Comparison of ENCODE assay signal across 8 cellular contexts in genomic region chr22:39528080-39528661, GRCh38. TPM values are rescaled to one million over a fixed set of nuclear protein-coding genes. Genes with fewer than 3 reads are reported as not detected.
A peak's percentile ranks its signal among the peaks of the same experiment; 100 is the strongest.
DNase-seq lines count a peak whose midpoint lies in the region; TF ChIP-seq lines count a peak whose summit lies in the region.

No MANE protein-coding gene starts in this region.

- H3K27ac Mint-ChIP-seq in MCF 10A (ENCODE audit: low read depth, unreplicated experiment): peak overlapping the region; percentile 47

- no peak for TF ChIP-seq CTCF in MCF 10A (IDR thresholded peaks at IDR 0.05; ENCODE audit: unreplicated experiment)
- TF ChIP-seq CTCF in mammary epithelial cell (conservative IDR thresholded peaks at IDR 0.05 in 1 of 2, IDR thresholded peaks at IDR 0.05 in 1 of 2; ENCODE audit: extremely low read depth in 1 of 2, insufficient read depth in 1 of 2, low read depth in 1 of 2, low read length in 2 of 2): no peak
- no peak for TF ChIP-seq CTCF in RWPE1 (conservative IDR thresholded peaks at IDR 0.05; ENCODE audit: low read depth)
- TF ChIP-seq CTCF in transverse colon (IDR thresholded peaks at IDR 0.05): no peak

- CTCF ChIA-PET in MCF 10A (lab: Yijun Ruan, JAX) (interaction anchor here (0.5 to 26.5 kb wide), 9 partner anchors 8 to 1348 kb away, joined by 3 to 471 read pairs (median 9); partner anchors contain the start of genes ATF4 and MIEF1), mammary epithelial cell (lab: Charles Lee; ENCODE audit: low non-redundant PET) (no interaction called here), RWPE1 (lab: Yijun Ruan, JAX) (interaction anchor here (0.7 to 1.6 kb wide), 2 partner anchors 34 to 83 kb away, joined by 3 to 11 read pairs; no protein-coding TSS in a partner anchor)

- peaks cover 61% of the 10 kb centered on the region for H3K4me1 Mint-ChIP-seq in MCF 10A (ENCODE audit: insufficient read depth, unreplicated experiment)

- H3K9me2 ChIP-seq in GM23248 (ENCODE audit: insufficient read depth): no peaks in the 10 kb centered on the region

- H3F3A ChIP-seq in GM23248 (ENCODE audit: insufficient read depth): peaks cover 26% of the 10 kb centered on the region

- H3K36me3 ChIP-seq in mammary epithelial cell (ENCODE audit: insufficient read depth, low read length) (peaks cover 13% of the 10 kb centered on the region), transverse colon (peaks cover 0 to 3% (median 0%) of the 10 kb centered on the region in 4 donors), GM23248 (ENCODE audit: low read depth) (peaks cover 3% of the 10 kb centered on the region; the same call in 1 of the 2 replicates)

- WGBS in mammary epithelial cell (ENCODE audit: low coverage, missing lambda C conversion rate): 37% methylated on average over 12 of the region's 12 CpGs
- WGBS in transverse colon (ENCODE audit: low coverage in 1 of 2), 2 donors: 38% methylated on average over 12 of the region's 12 CpGs; no CpG with 5 or more reads in 1 of the 2 donors
- 61 to 63% methylated on average over 12 of the region's 12 CpGs for WGBS in GM23248 (ENCODE audit: low coverage in 1 of 2, low lambda C conversion rate in 2 of 2, missing lambda C conversion rate in 2 of 2), 2 experiments

- TF ChIP-seq EP300 in transverse colon (IDR thresholded peaks at IDR 0.05; ENCODE audit: low read depth): no peak

- H2AFZ ChIP-seq in mammary epithelial cell (ENCODE audit: low read depth, low read length) (no peak overlapping the region), GM23248 (no peak overlapping the region)

- DNase-seq in MCF 10A (ENCODE audit: unreplicated experiment): no peak
- no peak for DNase-seq in mammary epithelial cell
- no peak for DNase-seq in RWPE1 (ENCODE audit: low spot score)
- peak; percentile 84 for DNase-seq in islet precursor cell
- DNase-seq in transverse colon: peak; percentile 41
- DNase-seq in OCI-M1 (lab: John Stamatoyannopoulos, UW): no peak
- DNase-seq in activated gamma-delta T cell treated with Interleukin-2 at 50 U/mL for 16 hours: no peak
- no peak for DNase-seq in GM23248

- dilution Hi-C loops in mammary epithelial cell (cut with HindIII; ENCODE audit: low sequenced_read_pairs): no loop called here

- no peak overlapping the region for H3K9ac ChIP-seq in mammary epithelial cell (ENCODE audit: insufficient read depth, low read length)
- H3K9ac ChIP-seq in GM23248: no peak overlapping the region

- in situ Hi-C loops in mammary epithelial cell (cut with MboI; ENCODE audit: low sequenced_read_pairs in 2 of 2): loop anchor here in 1 of 2 donors (25.0 kb wide), 1 partner anchor 659 kb away; the partner anchor contains the start of gene TNRC6B
- in situ Hi-C loops in transverse colon (cut with MboI; ENCODE audit: low pct_ligation_motif_present in 1 of 4, low pct_unique_long_range_greater_than_20kb in 1 of 4, low sequenced_read_pairs in 3 of 4): loop anchor here in 3 of 4 donors (25.0 kb wide), 2 partner anchors 366 to 834 kb away; partner anchors contain the start of genes SGSM3 (in 3 of the 3) and CBX7 (in 1 of the 3)
- in situ Hi-C loops in GM23248 (cut with MboI): no loop called here

- H3K27me3 Mint-ChIP-seq in MCF 10A (ENCODE audit: insufficient read depth, unreplicated experiment): no peaks in the 10 kb centered on the region

- H4K20me1 ChIP-seq in mammary epithelial cell (ENCODE audit: insufficient read depth, low read length): peaks cover 4% of the 10 kb centered on the region
- H4K20me1 ChIP-seq in GM23248 (ENCODE audit: insufficient read depth): peaks cover 1% of the 10 kb centered on the region; the same call in 1 of the 2 replicates

- H3K36me3 Mint-ChIP-seq in MCF 10A (ENCODE audit: insufficient read depth, unreplicated experiment): peaks cover 76% of the 10 kb centered on the region

- H3K9me3 ChIP-seq in mammary epithelial cell (replicated peaks; ENCODE audit: insufficient read depth, low read length) (no peaks in the 10 kb centered on the region), transverse colon (no peaks in the 10 kb centered on the region), GM23248 (ENCODE audit: low read depth) (no peaks in the 10 kb centered on the region)

- no peaks in the 10 kb centered on the region for H3K27me3 ChIP-seq in mammary epithelial cell (ENCODE audit: insufficient read depth, low read length)
- H3K27me3 ChIP-seq in transverse colon: no peaks in the 10 kb centered on the region
- no peaks in the 10 kb centered on the region for H3K27me3 ChIP-seq in GM23248 (replicated peaks; ENCODE audit: insufficient read depth)

- H3K9me3 Mint-ChIP-seq in MCF 10A (ENCODE audit: unreplicated experiment): no peaks in the 10 kb centered on the region

- no peak overlapping the region for H3K27ac ChIP-seq in mammary epithelial cell (ENCODE audit: insufficient read depth, low read depth, low read length)
- peak overlapping the region; percentile 98 for H3K27ac ChIP-seq in RWPE1
- peak overlapping the region; percentile 81 to 97 (median 88) for H3K27ac ChIP-seq in transverse colon
- no peak overlapping the region for H3K27ac ChIP-seq in GM23248

- no peak for TF ChIP-seq POLR2A in transverse colon (IDR thresholded peaks at IDR 0.05)

- H3K79me2 ChIP-seq in mammary epithelial cell (ENCODE audit: insufficient read depth, low read length) (peaks cover 54% of the 10 kb centered on the region), GM23248 (ENCODE audit: insufficient read depth) (peaks cover 44% of the 10 kb centered on the region)

- no TSS peak for BruUV-seq in MCF 10A (replicated peaks; lab: Mats Ljungman, UMichigan)
- BruUV-seq in mammary epithelial cell (replicated peaks; lab: Mats Ljungman, UMichigan): no TSS peak

- no peak overlapping the region for H3K4me3 Mint-ChIP-seq in MCF 10A (ENCODE audit: unreplicated experiment)

- POLR2A ChIA-PET in MCF 10A (lab: Yijun Ruan, JAX) (interaction anchor here (0.7 to 5.1 kb wide), 12 partner anchors 8 to 1758 kb away, joined by 3 to 85 read pairs (median 4); partner anchors contain the start of genes ATF4 and RPL3), RWPE1 (lab: Yijun Ruan, JAX; ENCODE audit: low non-redundant PET) (interaction anchor here (1.2 kb wide), 1 partner anchor 209 kb away, joined by 5 read pairs; the partner anchor contains the start of gene RPL3)

- intact Hi-C loops in MCF 10A (cut with micrococcal nuclease): loop anchor here (10.0 kb wide), 1 partner anchor 353 kb away; no protein-coding TSS in a partner anchor
- intact Hi-C loops in mammary epithelial cell (cut with micrococcal nuclease): loop anchor here (2.0 kb wide), 2 partner anchors 209 to 357 kb away; partner anchors contain the start of gene RPL3
- intact Hi-C loops in transverse colon (cut with DNase I; ENCODE audit: low total_unique reads): loop anchor here (10.0 kb wide), 1 partner anchor 353 kb away; no protein-coding TSS in a partner anchor

- no peak overlapping the region for H3K4me3 ChIP-seq in mammary epithelial cell (replicated peaks in 1 of 3; ENCODE audit: insufficient read depth in 1 of 3, low read depth in 2 of 3, low read length in 3 of 3)
- peak overlapping the region in 1 of 4 donors; percentile 29 for H3K4me3 ChIP-seq in transverse colon
- no peak overlapping the region for H3K4me3 ChIP-seq in GM23248

- H3K4me2 ChIP-seq in mammary epithelial cell (ENCODE audit: insufficient read depth, low read depth, low read length): no peak overlapping the region
- H3K4me2 ChIP-seq in GM23248 (ENCODE audit: unreplicated experiment): no peak overlapping the region

- H3K4me1 ChIP-seq in mammary epithelial cell (ENCODE audit: insufficient read depth, low read length) (peaks cover 34% of the 10 kb centered on the region), transverse colon (peaks cover 43 to 73% (median 67%) of the 10 kb centered on the region in 4 donors), GM23248 (ENCODE audit: insufficient read depth) (peaks cover 17% of the 10 kb centered on the region)

RNA-seq across cellular contexts. Expression of gene RPS19BP1, which starts 4.4 kb away (rescaled TPM):
- total RNA-seq in MCF 10A (2022) (104 and 106 TPM in 2 replicates), mammary epithelial cell (10 to 100 TPM; 35.7 to 81.3 TPM), transverse colon (100 to 1,000 TPM in 2 of 4 donors, 10 to 100 TPM in 2; 20.5 to 153 (median 97.8) TPM)
- polyA plus RNA-seq in mammary epithelial cell (89.0 TPM), GM23248 (2016; fragmentation: Nextera tagmentation; extraction: Ambion mirVana) (114 and 119 TPM in 2 replicates)
- 12.5 TPM for polyA minus RNA-seq in mammary epithelial cell
- 81.6 and 93.9 TPM in 2 replicates for total RNA-seq in GM23248 (2014; rRNA removed; shearing (Covaris generic))

RNA-seq across cellular contexts. Expression of gene ATF4, which starts 7.8 kb away (rescaled TPM):
- total RNA-seq in MCF 10A (2022) (717 and 764 TPM in 2 replicates), mammary epithelial cell (100 to 1,000 TPM; 598 to 653 TPM), transverse colon (100 to 1,000 TPM; 262 to 566 (median 339) TPM)
- polyA plus RNA-seq in mammary epithelial cell (904 TPM), GM23248 (2016; fragmentation: Nextera tagmentation; extraction: Ambion mirVana) (282 and 293 TPM in 2 replicates)
- polyA minus RNA-seq in mammary epithelial cell: 327 TPM
- 481 and 529 TPM in 2 replicates for total RNA-seq in GM23248 (2014; rRNA removed; shearing (Covaris generic))

RNA-seq across cellular contexts. Expression of gene MIEF1, which starts 26.1 kb away (rescaled TPM):
- total RNA-seq in MCF 10A (2022) (37.0 and 40.2 TPM in 2 replicates), mammary epithelial cell (10 to 100 TPM; 36.8 to 36.9 TPM), transverse colon (10 to 100 TPM; 11.5 to 31.0 (median 25.6) TPM)
- polyA plus RNA-seq in mammary epithelial cell (25.6 TPM), GM23248 (2016; fragmentation: Nextera tagmentation; extraction: Ambion mirVana) (20.2 and 20.6 TPM in 2 replicates)
- 40.2 TPM for polyA minus RNA-seq in mammary epithelial cell
- total RNA-seq in GM23248 (2014; rRNA removed; shearing (Covaris generic)): 26.2 and 27.1 TPM in 2 replicates

RNA-seq across cellular contexts. Expression of gene CACNA1I, which starts 42.4 kb away (rescaled TPM):
- 0.02 TPM in 2 replicates for total RNA-seq in MCF 10A (2022)
- total RNA-seq in mammary epithelial cell: under 1 TPM in 1 of 2 donors, not detected in 1; under 0.01 TPM
- 0.01 TPM for polyA plus RNA-seq in mammary epithelial cell
- not detected for polyA minus RNA-seq in mammary epithelial cell
- 1 to 10 TPM in 2 of 4 donors, under 1 TPM in 2; 0.14 to 1.1 (median 0.66) TPM for total RNA-seq in transverse colon
- total RNA-seq in GM23248 (2014; rRNA removed; shearing (Covaris generic)): not detected in 2 replicates
- polyA plus RNA-seq in GM23248 (2016; fragmentation: Nextera tagmentation; extraction: Ambion mirVana): not detected in 2 replicates

Comparison
In these comparisons a context has a peak if more than half of its experiments do, and no peak if none do; other contexts are left out.
1. DNase-seq: peak in islet precursor cell (single experiment) and transverse colon (single experiment); none in MCF 10A (single experiment), mammary epithelial cell (single experiment), RWPE1 (single experiment), OCI-M1 (single experiment), activated gamma-delta T cell treated with Interleukin-2 at 50 U/mL for 16 hours (single experiment) and GM23248 (single experiment).
2. H3K27ac ChIP-seq: peak in RWPE1 (single experiment) and transverse colon (4 of 4); none in mammary epithelial cell (single experiment) and GM23248 (single experiment).